13 cellular contexts compared by ENCODE assay signal in the genomic region with DNA sequence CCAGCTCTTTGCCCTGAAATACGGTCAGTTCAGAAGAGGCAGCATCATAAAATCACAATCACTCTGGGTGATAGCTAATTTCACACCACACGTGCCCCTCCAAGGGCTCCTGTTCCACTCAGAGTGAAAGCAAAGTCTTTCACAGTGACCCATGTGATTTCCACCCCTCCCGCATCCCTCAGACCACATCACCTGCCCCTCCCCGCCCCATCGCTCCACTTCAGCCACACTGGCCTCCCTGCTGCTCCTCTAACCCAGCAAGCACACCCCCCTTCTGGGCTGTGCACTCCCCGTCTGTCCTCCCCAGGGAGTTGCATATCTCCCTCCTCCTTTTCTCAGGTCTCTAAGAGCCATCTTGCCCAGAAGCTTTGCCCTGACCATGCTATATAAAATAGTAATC.
DNase-seq lines count a peak whose midpoint lies in the region; ATAC-seq lines count a peak whose summit lies in the region.
"Had no signal": no experiment of that assay in that cellular context is flagged by ENCODE, and none has a peak within 500 bp of the region (broad histone marks: within the 10 kb centered on the region; RNA-seq: fewer than 3 reads in every experiment).

No MANE protein-coding gene starts in this region.

- peaks cover 21 to 24% of the 10 kb centered on the region in 2 donors for H3K4me1 Mint-ChIP-seq in immature natural killer cell

- peaks cover 2 to 10% (median 9%) of the 10 kb centered on the region in 3 donors for H3K27me3 Mint-ChIP-seq in immature natural killer cell (ENCODE audit: low read depth in 3 of 3)
- H3K27me3 Mint-ChIP-seq: activated CD4-positive, alpha-beta memory T cell treated with anti-CD3 and anti-CD28 coated beads for 36 hours had no signal

- H3K9me3 Mint-ChIP-seq in immature natural killer cell = no peaks in the 10 kb centered on the region
- H3K9me3 Mint-ChIP-seq: activated CD4-positive, alpha-beta memory T cell treated with anti-CD3 and anti-CD28 coated beads for 36 hours; neural crest cell had no signal

- peak; percentile 6 to 13 (median 12) for DNase-seq in immature natural killer cell
- no peak for DNase-seq in NCI-H2171 treated with DMSO at 0.1 percent for 48 hours (lab: John Stamatoyannopoulos, UW)
- DNase-seq in COLO829 (ENCODE audit: low spot score) = no peak
- no peak for DNase-seq in NCI-H446 (lab: John Stamatoyannopoulos, UW)
- DNase-seq: activated CD4-positive, alpha-beta memory T cell treated with anti-CD3 and anti-CD28 coated beads for 36 hours; activated naive CD4-positive, alpha-beta T cell treated with Interleukin-2 at 50 U/mL for 16 hours; GDM1; NCI-H1048 had no signal

- H3K36me3 Mint-ChIP-seq in immature natural killer cell = no peaks in the 10 kb centered on the region

- ATAC-seq in GM18520 (IDR thresholded peaks at IDR 0.05; ENCODE audit: unreplicated experiment) = peak; percentile 51
- peak; percentile 74 for ATAC-seq in GM21576 (IDR thresholded peaks at IDR 0.05; ENCODE audit: unreplicated experiment)
- peak; percentile 61 for ATAC-seq in HG03139 (IDR thresholded peaks at IDR 0.05; ENCODE audit: unreplicated experiment)
- no peak for ATAC-seq in GM21526 (IDR thresholded peaks at IDR 0.05; ENCODE audit: low FRiP score, unreplicated experiment)

- H3K4me3 Mint-ChIP-seq in immature natural killer cell = no peak overlapping the region
- H3K4me3 Mint-ChIP-seq: activated CD4-positive, alpha-beta memory T cell treated with anti-CD3 and anti-CD28 coated beads for 36 hours; neural crest cell had no signal

- no peak overlapping the region for H3K27ac Mint-ChIP-seq in immature natural killer cell
- H3K27ac Mint-ChIP-seq: activated CD4-positive, alpha-beta memory T cell treated with anti-CD3 and anti-CD28 coated beads for 36 hours had no signal

Comparison
In these comparisons a context has a peak if more than half of its experiments do, and no peak if none do; other contexts are left out.
1. DNase-seq: peak in immature natural killer cell (3 of 3); none in NCI-H2171 treated with DMSO at 0.1 percent for 48 hours (single experiment), COLO829 (single experiment) and NCI-H446 (0 of 2).